In genomic region chr14:100160534-100160916, GRCh38 we compare ENCODE assay signal across 2 cellular contexts.
TF ChIP-seq lines count a peak whose summit lies in the region.

No MANE protein-coding gene starts in this region.

TF ChIP-seq in GM23338, 12 proteins besides CTCF, POLR2A, EP300 and RAD21:
- TF ChIP-seq NANOG (IDR thresholded peaks at IDR 0.05; ENCODE audit: borderline replicate concordance) (no peak), JUNB (IDR thresholded peaks at IDR 0.05; ENCODE audit: unreplicated experiment) (no peak), ZNF331 (CRISPR knock-in tag; IDR thresholded peaks at IDR 0.05; ENCODE audit: low read depth) (no peak), STAT1 (IDR thresholded peaks at IDR 0.05; ENCODE audit: unreplicated experiment) (no peak), ZNF114 (CRISPR knock-in tag; IDR thresholded peaks at IDR 0.05) (no peak), EZH2 (IDR thresholded peaks at IDR 0.05; ENCODE audit: low read depth, unreplicated experiment) (no peak), CREB1 (CRISPR knock-in tag; IDR thresholded peaks at IDR 0.05; ENCODE audit: low read depth) (no peak), POLR2AphosphoS5 (IDR thresholded peaks at IDR 0.05; ENCODE audit: low read depth) (no peak), EZH2phosphoT487 (IDR thresholded peaks at IDR 0.05; ENCODE audit: unreplicated experiment) (no peak)
- TF ChIP-seq, protein P1, sequence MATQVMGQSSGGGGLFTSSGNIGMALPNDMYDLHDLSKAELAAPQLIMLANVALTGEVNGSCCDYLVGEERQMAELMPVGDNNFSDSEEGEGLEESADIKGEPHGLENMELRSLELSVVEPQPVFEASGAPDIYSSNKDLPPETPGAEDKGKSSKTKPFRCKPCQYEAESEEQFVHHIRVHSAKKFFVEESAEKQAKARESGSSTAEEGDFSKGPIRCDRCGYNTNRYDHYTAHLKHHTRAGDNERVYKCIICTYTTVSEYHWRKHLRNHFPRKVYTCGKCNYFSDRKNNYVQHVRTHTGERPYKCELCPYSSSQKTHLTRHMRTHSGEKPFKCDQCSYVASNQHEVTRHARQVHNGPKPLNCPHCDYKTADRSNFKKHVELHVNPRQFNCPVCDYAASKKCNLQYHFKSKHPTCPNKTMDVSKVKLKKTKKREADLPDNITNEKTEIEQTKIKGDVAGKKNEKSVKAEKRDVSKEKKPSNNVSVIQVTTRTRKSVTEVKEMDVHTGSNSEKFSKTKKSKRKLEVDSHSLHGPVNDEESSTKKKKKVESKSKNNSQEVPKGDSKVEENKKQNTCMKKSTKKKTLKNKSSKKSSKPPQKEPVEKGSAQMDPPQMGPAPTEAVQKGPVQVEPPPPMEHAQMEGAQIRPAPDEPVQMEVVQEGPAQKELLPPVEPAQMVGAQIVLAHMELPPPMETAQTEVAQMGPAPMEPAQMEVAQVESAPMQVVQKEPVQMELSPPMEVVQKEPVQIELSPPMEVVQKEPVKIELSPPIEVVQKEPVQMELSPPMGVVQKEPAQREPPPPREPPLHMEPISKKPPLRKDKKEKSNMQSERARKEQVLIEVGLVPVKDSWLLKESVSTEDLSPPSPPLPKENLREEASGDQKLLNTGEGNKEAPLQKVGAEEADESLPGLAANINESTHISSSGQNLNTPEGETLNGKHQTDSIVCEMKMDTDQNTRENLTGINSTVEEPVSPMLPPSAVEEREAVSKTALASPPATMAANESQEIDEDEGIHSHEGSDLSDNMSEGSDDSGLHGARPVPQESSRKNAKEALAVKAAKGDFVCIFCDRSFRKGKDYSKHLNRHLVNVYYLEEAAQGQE (IDR thresholded peaks at IDR 0.05; ENCODE audit: unreplicated experiment) = no peak
- TF ChIP-seq, protein P2, sequence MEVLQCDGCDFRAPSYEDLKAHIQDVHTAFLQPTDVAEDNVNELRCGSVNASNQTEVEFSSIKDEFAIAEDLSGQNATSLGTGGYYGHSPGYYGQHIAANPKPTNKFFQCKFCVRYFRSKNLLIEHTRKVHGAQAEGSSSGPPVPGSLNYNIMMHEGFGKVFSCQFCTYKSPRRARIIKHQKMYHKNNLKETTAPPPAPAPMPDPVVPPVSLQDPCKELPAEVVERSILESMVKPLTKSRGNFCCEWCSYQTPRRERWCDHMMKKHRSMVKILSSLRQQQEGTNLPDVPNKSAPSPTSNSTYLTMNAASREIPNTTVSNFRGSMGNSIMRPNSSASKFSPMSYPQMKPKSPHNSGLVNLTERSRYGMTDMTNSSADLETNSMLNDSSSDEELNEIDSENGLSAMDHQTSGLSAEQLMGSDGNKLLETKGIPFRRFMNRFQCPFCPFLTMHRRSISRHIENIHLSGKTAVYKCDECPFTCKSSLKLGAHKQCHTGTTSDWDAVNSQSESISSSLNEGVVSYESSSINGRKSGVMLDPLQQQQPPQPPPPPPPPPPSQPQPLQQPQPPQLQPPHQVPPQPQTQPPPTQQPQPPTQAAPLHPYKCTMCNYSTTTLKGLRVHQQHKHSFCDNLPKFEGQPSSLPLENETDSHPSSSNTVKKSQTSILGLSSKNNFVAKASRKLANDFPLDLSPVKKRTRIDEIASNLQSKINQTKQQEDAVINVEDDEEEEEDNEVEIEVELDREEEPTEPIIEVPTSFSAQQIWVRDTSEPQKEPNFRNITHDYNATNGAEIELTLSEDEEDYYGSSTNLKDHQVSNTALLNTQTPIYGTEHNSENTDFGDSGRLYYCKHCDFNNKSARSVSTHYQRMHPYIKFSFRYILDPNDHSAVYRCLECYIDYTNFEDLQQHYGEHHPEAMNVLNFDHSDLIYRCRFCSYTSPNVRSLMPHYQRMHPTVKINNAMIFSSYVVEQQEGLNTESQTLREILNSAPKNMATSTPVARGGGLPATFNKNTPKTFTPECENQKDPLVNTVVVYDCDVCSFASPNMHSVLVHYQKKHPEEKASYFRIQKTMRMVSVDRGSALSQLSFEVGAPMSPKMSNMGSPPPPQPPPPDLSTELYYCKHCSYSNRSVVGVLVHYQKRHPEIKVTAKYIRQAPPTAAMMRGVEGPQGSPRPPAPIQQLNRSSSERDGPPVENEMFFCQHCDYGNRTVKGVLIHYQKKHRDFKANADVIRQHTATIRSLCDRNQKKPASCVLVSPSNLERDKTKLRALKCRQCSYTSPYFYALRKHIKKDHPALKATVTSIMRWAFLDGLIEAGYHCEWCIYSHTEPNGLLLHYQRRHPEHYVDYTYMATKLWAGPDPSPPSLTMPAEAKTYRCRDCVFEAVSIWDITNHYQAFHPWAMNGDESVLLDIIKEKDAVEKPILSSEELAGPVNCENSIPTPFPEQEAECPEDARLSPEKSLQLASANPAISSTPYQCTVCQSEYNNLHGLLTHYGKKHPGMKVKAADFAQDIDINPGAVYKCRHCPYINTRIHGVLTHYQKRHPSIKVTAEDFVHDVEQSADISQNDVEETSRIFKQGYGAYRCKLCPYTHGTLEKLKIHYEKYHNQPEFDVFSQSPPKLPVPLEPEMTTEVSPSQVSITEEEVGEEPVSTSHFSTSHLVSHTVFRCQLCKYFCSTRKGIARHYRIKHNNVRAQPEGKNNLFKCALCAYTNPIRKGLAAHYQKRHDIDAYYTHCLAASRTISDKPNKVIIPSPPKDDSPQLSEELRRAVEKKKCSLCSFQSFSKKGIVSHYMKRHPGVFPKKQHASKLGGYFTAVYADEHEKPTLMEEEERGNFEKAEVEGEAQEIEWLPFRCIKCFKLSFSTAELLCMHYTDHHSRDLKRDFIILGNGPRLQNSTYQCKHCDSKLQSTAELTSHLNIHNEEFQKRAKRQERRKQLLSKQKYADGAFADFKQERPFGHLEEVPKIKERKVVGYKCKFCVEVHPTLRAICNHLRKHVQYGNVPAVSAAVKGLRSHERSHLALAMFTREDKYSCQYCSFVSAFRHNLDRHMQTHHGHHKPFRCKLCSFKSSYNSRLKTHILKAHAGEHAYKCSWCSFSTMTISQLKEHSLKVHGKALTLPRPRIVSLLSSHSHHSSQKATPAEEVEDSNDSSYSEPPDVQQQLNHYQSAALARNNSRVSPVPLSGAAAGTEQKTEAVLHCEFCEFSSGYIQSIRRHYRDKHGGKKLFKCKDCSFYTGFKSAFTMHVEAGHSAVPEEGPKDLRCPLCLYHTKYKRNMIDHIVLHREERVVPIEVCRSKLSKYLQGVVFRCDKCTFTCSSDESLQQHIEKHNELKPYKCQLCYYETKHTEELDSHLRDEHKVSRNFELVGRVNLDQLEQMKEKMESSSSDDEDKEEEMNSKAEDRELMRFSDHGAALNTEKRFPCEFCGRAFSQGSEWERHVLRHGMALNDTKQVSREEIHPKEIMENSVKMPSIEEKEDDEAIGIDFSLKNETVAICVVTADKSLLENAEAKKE (CRISPR knock-in tag; IDR thresholded peaks at IDR 0.05) = no peak
- TF ChIP-seq, protein P3, sequence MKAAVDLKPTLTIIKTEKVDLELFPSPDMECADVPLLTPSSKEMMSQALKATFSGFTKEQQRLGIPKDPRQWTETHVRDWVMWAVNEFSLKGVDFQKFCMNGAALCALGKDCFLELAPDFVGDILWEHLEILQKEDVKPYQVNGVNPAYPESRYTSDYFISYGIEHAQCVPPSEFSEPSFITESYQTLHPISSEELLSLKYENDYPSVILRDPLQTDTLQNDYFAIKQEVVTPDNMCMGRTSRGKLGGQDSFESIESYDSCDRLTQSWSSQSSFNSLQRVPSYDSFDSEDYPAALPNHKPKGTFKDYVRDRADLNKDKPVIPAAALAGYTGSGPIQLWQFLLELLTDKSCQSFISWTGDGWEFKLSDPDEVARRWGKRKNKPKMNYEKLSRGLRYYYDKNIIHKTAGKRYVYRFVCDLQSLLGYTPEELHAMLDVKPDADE (IDR thresholded peaks at IDR 0.05) = no peak

TF ChIP-seq in GM12878, 131 proteins besides CTCF, POLR2A, EP300 and RAD21:
- TF ChIP-seq, protein P4, sequence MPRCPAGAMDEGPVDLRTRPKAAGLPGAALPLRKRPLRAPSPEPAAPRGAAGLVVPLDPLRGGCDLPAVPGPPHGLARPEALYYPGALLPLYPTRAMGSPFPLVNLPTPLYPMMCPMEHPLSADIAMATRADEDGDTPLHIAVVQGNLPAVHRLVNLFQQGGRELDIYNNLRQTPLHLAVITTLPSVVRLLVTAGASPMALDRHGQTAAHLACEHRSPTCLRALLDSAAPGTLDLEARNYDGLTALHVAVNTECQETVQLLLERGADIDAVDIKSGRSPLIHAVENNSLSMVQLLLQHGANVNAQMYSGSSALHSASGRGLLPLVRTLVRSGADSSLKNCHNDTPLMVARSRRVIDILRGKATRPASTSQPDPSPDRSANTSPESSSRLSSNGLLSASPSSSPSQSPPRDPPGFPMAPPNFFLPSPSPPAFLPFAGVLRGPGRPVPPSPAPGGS (IDR thresholded peaks at IDR 0.05; ENCODE audit: borderline replicate concordance, insufficient read depth, low read depth, low read length, poor library complexity, severe bottlenecking) = peak; percentile 70
- no peak for TF ChIP-seq TAF1 (IDR thresholded peaks at IDR 0.05; ENCODE audit: borderline replicate concordance, low read depth, low read length)
